1 cellular context compared by ENCODE assay signal in the genomic region with DNA sequence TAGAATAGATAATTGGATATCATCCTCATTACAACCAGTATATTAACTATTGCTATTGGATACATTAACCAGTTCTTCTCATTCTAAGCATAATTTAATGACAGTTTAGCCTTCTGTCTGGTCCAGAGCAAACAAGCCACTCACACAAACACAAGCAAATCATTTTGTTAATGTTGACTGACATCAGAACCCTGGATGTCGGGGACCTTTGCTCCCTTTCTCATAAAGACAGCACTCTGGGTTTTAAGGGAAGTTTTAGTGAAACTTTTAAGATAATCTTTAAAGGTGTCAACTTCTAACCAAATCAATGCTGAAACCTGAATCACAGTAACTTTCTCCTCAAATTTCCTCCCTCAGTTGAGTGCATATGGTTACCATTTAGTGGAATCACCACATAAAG.
A peak's percentile ranks its signal among the peaks of the same experiment; 100 is the strongest.
TF ChIP-seq lines count a peak whose summit lies in the region.

No MANE protein-coding gene starts in this region.

TF ChIP-seq in HepG2, 621 proteins besides CTCF, POLR2A, EP300 and RAD21 (continued from another document and continues in another):
- TF ChIP-seq, protein P1, sequence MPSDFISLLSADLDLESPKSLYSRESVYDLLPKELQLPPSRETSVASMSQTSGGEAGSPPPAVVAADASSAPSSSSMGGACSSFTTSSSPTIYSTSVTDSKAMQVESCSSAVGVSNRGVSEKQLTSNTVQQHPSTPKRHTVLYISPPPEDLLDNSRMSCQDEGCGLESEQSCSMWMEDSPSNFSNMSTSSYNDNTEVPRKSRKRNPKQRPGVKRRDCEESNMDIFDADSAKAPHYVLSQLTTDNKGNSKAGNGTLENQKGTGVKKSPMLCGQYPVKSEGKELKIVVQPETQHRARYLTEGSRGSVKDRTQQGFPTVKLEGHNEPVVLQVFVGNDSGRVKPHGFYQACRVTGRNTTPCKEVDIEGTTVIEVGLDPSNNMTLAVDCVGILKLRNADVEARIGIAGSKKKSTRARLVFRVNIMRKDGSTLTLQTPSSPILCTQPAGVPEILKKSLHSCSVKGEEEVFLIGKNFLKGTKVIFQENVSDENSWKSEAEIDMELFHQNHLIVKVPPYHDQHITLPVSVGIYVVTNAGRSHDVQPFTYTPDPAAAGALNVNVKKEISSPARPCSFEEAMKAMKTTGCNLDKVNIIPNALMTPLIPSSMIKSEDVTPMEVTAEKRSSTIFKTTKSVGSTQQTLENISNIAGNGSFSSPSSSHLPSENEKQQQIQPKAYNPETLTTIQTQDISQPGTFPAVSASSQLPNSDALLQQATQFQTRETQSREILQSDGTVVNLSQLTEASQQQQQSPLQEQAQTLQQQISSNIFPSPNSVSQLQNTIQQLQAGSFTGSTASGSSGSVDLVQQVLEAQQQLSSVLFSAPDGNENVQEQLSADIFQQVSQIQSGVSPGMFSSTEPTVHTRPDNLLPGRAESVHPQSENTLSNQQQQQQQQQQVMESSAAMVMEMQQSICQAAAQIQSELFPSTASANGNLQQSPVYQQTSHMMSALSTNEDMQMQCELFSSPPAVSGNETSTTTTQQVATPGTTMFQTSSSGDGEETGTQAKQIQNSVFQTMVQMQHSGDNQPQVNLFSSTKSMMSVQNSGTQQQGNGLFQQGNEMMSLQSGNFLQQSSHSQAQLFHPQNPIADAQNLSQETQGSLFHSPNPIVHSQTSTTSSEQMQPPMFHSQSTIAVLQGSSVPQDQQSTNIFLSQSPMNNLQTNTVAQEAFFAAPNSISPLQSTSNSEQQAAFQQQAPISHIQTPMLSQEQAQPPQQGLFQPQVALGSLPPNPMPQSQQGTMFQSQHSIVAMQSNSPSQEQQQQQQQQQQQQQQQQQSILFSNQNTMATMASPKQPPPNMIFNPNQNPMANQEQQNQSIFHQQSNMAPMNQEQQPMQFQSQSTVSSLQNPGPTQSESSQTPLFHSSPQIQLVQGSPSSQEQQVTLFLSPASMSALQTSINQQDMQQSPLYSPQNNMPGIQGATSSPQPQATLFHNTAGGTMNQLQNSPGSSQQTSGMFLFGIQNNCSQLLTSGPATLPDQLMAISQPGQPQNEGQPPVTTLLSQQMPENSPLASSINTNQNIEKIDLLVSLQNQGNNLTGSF (CRISPR knock-in tag; IDR thresholded peaks at IDR 0.05) = no peak
- TF ChIP-seq HNF4A (CRISPR knock-in tag; IDR thresholded peaks at IDR 0.05) (peak; percentile 43; the same call in 1 of the 2 replicates), NFKBIZ (CRISPR knock-in tag; IDR thresholded peaks at IDR 0.05) (no peak), FOXP1 (IDR thresholded peaks at IDR 0.05) (no peak), FOXP1 (CRISPR knock-in tag; IDR thresholded peaks at IDR 0.05) (0 out of 2 replicates have a peak, but pooled peaks have one; percentile 13), KLF15 (CRISPR knock-in tag; IDR thresholded peaks at IDR 0.05; ENCODE audit: borderline replicate concordance) (no peak), SMAD1 (CRISPR knock-in tag; IDR thresholded peaks at IDR 0.05; ENCODE audit: borderline replicate concordance, low read depth) (no peak), ZMYM4 (CRISPR knock-in tag; IDR thresholded peaks at IDR 0.05) (peak; percentile 41; the same call in 1 of the 2 replicates), ARNT2 (CRISPR knock-in tag; IDR thresholded peaks at IDR 0.05; ENCODE audit: low read depth) (no peak), CREB1 (IDR thresholded peaks at IDR 0.05) (no peak), CREB1 (CRISPR knock-in tag; IDR thresholded peaks at IDR 0.05) (peak; percentile 33; the same call in 1 of the 2 replicates), HDAC6 (IDR thresholded peaks at IDR 0.05; ENCODE audit: low read depth, low read length) (no peak), ZNF563 (CRISPR knock-in tag; IDR thresholded peaks at IDR 0.05) (no peak), SOX13 (IDR thresholded peaks at IDR 0.05) (no peak), SOX13 (CRISPR knock-in tag; conservative IDR thresholded peaks at IDR 0.05 in 1 of 2, IDR thresholded peaks at IDR 0.05 in 1 of 2) (0 out of 4 replicates have a peak, but pooled peaks of 1 of the 2 experiments have one; percentile 20), ZNF567 (CRISPR knock-in tag; IDR thresholded peaks at IDR 0.05; ENCODE audit: borderline replicate concordance) (no peak), EEA1 (CRISPR knock-in tag; IDR thresholded peaks at IDR 0.05; ENCODE audit: borderline replicate concordance) (no peak)
- TF ChIP-seq, protein P2, sequence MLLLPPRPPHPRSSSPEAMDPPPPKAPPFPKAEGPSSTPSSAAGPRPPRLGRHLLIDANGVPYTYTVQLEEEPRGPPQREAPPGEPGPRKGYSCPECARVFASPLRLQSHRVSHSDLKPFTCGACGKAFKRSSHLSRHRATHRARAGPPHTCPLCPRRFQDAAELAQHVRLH (CRISPR knock-in tag; IDR thresholded peaks at IDR 0.05; ENCODE audit: borderline replicate concordance, low read depth) = no peak
- TF ChIP-seq, protein P3, sequence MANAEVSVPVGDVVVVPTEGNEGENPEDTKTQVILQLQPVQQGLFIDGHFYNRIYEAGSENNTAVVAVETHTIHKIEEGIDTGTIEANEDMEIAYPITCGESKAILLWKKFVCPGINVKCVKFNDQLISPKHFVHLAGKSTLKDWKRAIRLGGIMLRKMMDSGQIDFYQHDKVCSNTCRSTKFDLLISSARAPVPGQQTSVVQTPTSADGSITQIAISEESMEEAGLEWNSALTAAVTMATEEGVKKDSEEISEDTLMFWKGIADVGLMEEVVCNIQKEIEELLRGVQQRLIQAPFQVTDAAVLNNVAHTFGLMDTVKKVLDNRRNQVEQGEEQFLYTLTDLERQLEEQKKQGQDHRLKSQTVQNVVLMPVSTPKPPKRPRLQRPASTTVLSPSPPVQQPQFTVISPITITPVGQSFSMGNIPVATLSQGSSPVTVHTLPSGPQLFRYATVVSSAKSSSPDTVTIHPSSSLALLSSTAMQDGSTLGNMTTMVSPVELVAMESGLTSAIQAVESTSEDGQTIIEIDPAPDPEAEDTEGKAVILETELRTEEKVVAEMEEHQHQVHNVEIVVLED (CRISPR knock-in tag; IDR thresholded peaks at IDR 0.05; ENCODE audit: borderline replicate concordance) = no peak
- TF ChIP-seq, protein P4, sequence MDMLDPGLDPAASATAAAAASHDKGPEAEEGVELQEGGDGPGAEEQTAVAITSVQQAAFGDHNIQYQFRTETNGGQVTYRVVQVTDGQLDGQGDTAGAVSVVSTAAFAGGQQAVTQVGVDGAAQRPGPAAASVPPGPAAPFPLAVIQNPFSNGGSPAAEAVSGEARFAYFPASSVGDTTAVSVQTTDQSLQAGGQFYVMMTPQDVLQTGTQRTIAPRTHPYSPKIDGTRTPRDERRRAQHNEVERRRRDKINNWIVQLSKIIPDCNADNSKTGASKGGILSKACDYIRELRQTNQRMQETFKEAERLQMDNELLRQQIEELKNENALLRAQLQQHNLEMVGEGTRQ (IDR thresholded peaks at IDR 0.05; ENCODE audit: low read depth, low read length) = no peak
- TF ChIP-seq, protein P4 (CRISPR knock-in tag; IDR thresholded peaks at IDR 0.05; ENCODE audit: borderline replicate concordance) = no peak
- TF ChIP-seq, protein P5, sequence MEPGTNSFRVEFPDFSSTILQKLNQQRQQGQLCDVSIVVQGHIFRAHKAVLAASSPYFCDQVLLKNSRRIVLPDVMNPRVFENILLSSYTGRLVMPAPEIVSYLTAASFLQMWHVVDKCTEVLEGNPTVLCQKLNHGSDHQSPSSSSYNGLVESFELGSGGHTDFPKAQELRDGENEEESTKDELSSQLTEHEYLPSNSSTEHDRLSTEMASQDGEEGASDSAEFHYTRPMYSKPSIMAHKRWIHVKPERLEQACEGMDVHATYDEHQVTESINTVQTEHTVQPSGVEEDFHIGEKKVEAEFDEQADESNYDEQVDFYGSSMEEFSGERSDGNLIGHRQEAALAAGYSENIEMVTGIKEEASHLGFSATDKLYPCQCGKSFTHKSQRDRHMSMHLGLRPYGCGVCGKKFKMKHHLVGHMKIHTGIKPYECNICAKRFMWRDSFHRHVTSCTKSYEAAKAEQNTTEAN (CRISPR knock-in tag; conservative IDR thresholded peaks at IDR 0.05) = no peak
- TF ChIP-seq, protein P6, sequence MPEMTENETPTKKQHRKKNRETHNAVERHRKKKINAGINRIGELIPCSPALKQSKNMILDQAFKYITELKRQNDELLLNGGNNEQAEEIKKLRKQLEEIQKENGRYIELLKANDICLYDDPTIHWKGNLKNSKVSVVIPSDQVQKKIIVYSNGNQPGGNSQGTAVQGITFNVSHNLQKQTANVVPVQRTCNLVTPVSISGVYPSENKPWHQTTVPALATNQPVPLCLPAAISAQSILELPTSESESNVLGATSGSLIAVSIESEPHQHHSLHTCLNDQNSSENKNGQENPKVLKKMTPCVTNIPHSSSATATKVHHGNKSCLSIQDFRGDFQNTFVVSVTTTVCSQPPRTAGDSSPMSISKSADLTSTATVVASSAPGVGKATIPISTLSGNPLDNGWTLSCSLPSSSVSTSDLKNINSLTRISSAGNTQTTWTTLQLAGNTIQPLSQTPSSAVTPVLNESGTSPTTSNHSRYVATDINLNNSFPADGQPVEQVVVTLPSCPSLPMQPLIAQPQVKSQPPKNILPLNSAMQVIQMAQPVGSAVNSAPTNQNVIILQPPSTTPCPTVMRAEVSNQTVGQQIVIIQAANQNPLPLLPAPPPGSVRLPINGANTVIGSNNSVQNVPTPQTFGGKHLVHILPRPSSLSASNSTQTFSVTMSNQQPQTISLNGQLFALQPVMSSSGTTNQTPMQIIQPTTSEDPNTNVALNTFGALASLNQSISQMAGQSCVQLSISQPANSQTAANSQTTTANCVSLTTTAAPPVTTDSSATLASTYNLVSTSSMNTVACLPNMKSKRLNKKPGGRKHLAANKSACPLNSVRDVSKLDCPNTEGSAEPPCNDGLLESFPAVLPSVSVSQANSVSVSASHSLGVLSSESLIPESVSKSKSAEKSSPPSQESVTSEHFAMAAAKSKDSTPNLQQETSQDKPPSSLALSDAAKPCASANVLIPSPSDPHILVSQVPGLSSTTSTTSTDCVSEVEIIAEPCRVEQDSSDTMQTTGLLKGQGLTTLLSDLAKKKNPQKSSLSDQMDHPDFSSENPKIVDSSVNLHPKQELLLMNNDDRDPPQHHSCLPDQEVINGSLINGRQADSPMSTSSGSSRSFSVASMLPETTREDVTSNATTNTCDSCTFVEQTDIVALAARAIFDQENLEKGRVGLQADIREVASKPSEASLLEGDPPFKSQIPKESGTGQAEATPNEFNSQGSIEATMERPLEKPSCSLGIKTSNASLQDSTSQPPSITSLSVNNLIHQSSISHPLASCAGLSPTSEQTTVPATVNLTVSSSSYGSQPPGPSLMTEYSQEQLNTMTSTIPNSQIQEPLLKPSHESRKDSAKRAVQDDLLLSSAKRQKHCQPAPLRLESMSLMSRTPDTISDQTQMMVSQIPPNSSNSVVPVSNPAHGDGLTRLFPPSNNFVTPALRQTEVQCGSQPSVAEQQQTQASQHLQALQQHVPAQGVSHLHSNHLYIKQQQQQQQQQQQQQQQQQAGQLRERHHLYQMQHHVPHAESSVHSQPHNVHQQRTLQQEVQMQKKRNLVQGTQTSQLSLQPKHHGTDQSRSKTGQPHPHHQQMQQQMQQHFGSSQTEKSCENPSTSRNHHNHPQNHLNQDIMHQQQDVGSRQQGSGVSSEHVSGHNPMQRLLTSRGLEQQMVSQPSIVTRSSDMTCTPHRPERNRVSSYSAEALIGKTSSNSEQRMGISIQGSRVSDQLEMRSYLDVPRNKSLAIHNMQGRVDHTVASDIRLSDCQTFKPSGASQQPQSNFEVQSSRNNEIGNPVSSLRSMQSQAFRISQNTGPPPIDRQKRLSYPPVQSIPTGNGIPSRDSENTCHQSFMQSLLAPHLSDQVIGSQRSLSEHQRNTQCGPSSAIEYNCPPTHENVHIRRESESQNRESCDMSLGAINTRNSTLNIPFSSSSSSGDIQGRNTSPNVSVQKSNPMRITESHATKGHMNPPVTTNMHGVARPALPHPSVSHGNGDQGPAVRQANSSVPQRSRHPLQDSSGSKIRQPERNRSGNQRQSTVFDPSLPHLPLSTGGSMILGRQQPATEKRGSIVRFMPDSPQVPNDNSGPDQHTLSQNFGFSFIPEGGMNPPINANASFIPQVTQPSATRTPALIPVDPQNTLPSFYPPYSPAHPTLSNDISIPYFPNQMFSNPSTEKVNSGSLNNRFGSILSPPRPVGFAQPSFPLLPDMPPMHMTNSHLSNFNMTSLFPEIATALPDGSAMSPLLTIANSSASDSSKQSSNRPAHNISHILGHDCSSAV (CRISPR knock-in tag; IDR thresholded peaks at IDR 0.05; ENCODE audit: borderline replicate concordance) = no peak
- TF ChIP-seq, protein P7, sequence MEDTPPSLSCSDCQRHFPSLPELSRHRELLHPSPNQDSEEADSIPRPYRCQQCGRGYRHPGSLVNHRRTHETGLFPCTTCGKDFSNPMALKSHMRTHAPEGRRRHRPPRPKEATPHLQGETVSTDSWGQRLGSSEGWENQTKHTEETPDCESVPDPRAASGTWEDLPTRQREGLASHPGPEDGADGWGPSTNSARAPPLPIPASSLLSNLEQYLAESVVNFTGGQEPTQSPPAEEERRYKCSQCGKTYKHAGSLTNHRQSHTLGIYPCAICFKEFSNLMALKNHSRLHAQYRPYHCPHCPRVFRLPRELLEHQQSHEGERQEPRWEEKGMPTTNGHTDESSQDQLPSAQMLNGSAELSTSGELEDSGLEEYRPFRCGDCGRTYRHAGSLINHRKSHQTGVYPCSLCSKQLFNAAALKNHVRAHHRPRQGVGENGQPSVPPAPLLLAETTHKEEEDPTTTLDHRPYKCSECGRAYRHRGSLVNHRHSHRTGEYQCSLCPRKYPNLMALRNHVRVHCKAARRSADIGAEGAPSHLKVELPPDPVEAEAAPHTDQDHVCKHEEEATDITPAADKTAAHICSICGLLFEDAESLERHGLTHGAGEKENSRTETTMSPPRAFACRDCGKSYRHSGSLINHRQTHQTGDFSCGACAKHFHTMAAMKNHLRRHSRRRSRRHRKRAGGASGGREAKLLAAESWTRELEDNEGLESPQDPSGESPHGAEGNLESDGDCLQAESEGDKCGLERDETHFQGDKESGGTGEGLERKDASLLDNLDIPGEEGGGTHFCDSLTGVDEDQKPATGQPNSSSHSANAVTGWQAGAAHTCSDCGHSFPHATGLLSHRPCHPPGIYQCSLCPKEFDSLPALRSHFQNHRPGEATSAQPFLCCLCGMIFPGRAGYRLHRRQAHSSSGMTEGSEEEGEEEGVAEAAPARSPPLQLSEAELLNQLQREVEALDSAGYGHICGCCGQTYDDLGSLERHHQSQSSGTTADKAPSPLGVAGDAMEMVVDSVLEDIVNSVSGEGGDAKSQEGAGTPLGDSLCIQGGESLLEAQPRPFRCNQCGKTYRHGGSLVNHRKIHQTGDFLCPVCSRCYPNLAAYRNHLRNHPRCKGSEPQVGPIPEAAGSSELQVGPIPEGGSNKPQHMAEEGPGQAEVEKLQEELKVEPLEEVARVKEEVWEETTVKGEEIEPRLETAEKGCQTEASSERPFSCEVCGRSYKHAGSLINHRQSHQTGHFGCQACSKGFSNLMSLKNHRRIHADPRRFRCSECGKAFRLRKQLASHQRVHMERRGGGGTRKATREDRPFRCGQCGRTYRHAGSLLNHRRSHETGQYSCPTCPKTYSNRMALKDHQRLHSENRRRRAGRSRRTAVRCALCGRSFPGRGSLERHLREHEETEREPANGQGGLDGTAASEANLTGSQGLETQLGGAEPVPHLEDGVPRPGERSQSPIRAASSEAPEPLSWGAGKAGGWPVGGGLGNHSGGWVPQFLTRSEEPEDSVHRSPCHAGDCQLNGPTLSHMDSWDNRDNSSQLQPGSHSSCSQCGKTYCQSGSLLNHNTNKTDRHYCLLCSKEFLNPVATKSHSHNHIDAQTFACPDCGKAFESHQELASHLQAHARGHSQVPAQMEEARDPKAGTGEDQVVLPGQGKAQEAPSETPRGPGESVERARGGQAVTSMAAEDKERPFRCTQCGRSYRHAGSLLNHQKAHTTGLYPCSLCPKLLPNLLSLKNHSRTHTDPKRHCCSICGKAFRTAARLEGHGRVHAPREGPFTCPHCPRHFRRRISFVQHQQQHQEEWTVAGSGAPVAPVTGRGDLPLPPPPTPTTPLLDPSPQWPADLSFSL (CRISPR knock-in tag; IDR thresholded peaks at IDR 0.05) = no peak
